ENCODE assay signal across 8 cellular contexts in genomic region chr12:111406474-111407370, GRCh38. TPM values are rescaled to one million over a fixed set of nuclear protein-coding genes. Genes with fewer than 3 reads are reported as not detected.
A peak's percentile ranks its signal among the peaks of the same experiment; 100 is the strongest.
DNase-seq lines count a peak whose midpoint lies in the region; ATAC-seq and TF ChIP-seq lines count a peak whose summit lies in the region.

No MANE protein-coding gene starts in this region.

- WGBS in thyroid gland, 2 donors = 30 to 44% methylated on average over 20 to 24 of the region's 32 CpGs

- intact Hi-C loops in thyroid gland (cut with DNase I) = no loop called here

- H3K9me3 ChIP-seq in WERI-Rb-1 (ENCODE audit: severe bottlenecking) (no peaks in the 10 kb centered on the region), duodenal mucosa (ENCODE audit: control insufficient read depth in 1 of 2, low read length in 2 of 2) (no peaks in the 10 kb centered on the region), mucosa of stomach (ENCODE audit: control insufficient read depth, low read length) (no peaks in the 10 kb centered on the region), thyroid gland (no peaks in the 10 kb centered on the region)

- H3K27me3 ChIP-seq in WERI-Rb-1 (ENCODE audit: insufficient read depth, low read depth, severe bottlenecking) (no peaks in the 10 kb centered on the region), duodenal mucosa (ENCODE audit: control insufficient read depth in 1 of 2, insufficient read depth in 2 of 2, low read length in 2 of 2) (no peaks in the 10 kb centered on the region), mucosa of stomach (ENCODE audit: control insufficient read depth, insufficient read depth, low read length) (peaks cover 6% of the 10 kb centered on the region), thyroid gland (no peaks in the 10 kb centered on the region)

- DNase-seq in HFF-Myc (ENCODE audit: extremely low read depth, low read depth) (no peak), WERI-Rb-1 (no peak), thyroid gland (no peak), ecto neural progenitor cell (ENCODE audit: low spot score) (no peak)

- peak overlapping the region; percentile 98 for H3K4me3 ChIP-seq in HFF-Myc (replicated peaks; ENCODE audit: low read depth, low read length)
- peak overlapping the region; percentile 64 for H3K4me3 ChIP-seq in WERI-Rb-1 (ENCODE audit: low read depth, low read length)
- peak overlapping the region; percentile 83 to 84 for H3K4me3 ChIP-seq in duodenal mucosa (ENCODE audit: low read depth in 1 of 2, low read length in 2 of 2)
- peak overlapping the region; percentile 36 for H3K4me3 ChIP-seq in mucosa of stomach (ENCODE audit: low read length)
- H3K4me3 ChIP-seq in thyroid gland (replicated peaks in 1 of 3) = peak overlapping the region; percentile 72 to 89 (median 88)

- H3K27ac ChIP-seq in WERI-Rb-1 = no peak overlapping the region
- peak overlapping the region; percentile 88 for H3K27ac ChIP-seq in duodenal mucosa (ENCODE audit: low read depth, low read length)
- peak overlapping the region; percentile 81 to 87 (median 83) for H3K27ac ChIP-seq in thyroid gland

- H3K9ac ChIP-seq in duodenal mucosa (ENCODE audit: low read depth in 1 of 2, low read length in 2 of 2) = peak overlapping the region; percentile 79 to 82
- peak overlapping the region; percentile 73 for H3K9ac ChIP-seq in mucosa of stomach (ENCODE audit: low read length)

- no peak for TF ChIP-seq POLR2A in thyroid gland (IDR thresholded peaks at IDR 0.05)

- H3K36me3 ChIP-seq in WERI-Rb-1 = no peaks in the 10 kb centered on the region
- no peaks in the 10 kb centered on the region for H3K36me3 ChIP-seq in duodenal mucosa (ENCODE audit: control insufficient read depth in 1 of 2, insufficient read depth in 2 of 2, low read length in 2 of 2)
- no peaks in the 10 kb centered on the region for H3K36me3 ChIP-seq in mucosa of stomach (ENCODE audit: control insufficient read depth, insufficient read depth, low read length)
- no peaks in the 10 kb centered on the region for H3K36me3 ChIP-seq in thyroid gland

- ATAC-seq in HG02870 (IDR thresholded peaks at IDR 0.05; ENCODE audit: unreplicated experiment) (no peak), HG03520 (IDR thresholded peaks at IDR 0.05; ENCODE audit: unreplicated experiment) (no peak)

- TF ChIP-seq CTCF in HFF-Myc (IDR thresholded peaks at IDR 0.05; ENCODE audit: low read depth, low read length, missing control alignments) (no peak), WERI-Rb-1 (IDR thresholded peaks at IDR 0.05; ENCODE audit: low read depth, low read length) (no peak), thyroid gland (IDR thresholded peaks at IDR 0.05) (no peak)

- H3K4me1 ChIP-seq in duodenal mucosa (ENCODE audit: control insufficient read depth in 1 of 2, insufficient read depth in 2 of 2, low read length in 2 of 2) (peaks cover 42 to 69% of the 10 kb centered on the region in 2 donors), mucosa of stomach (ENCODE audit: control insufficient read depth, insufficient read depth, low read length) (peaks cover 24% of the 10 kb centered on the region), thyroid gland (peaks cover 35 to 63% of the 10 kb centered on the region in 2 donors)

RNA-seq across cellular contexts. Expression of gene SH2B3, which starts 1.0 kb away (rescaled TPM):
- 10 to 100 TPM; 14.1 to 36.5 (median 25.6) TPM for total RNA-seq in thyroid gland

RNA-seq across cellular contexts. Expression of gene PHETA1, which starts 37.8 kb away (rescaled TPM):
- 10 to 100 TPM in 2 of 4 donors, 1 to 10 TPM in 2; 8.1 to 23.5 (median 15.3) TPM for total RNA-seq in thyroid gland

Comparison
In these comparisons a context has a peak if more than half of its experiments do, and no peak if none do; other contexts are left out.
1. H3K4me3 ChIP-seq: peak in every context shown above with its lines; median percentile 98 in HFF-Myc; 88 in thyroid gland; 84 in duodenal mucosa; 64 in WERI-Rb-1; 36 in mucosa of stomach.